Comparison of ENCODE assay signal across 2 cellular contexts in genomic region chr4:185411833-185412232, GRCh38.
TF ChIP-seq lines count a peak whose summit lies in the region.

No MANE protein-coding gene starts in this region.

TF ChIP-seq in HepG2, 621 proteins besides CTCF, POLR2A, EP300 and RAD21:
- TF ChIP-seq ZMYM4 (CRISPR knock-in tag; IDR thresholded peaks at IDR 0.05) = no peak
- TF ChIP-seq ZHX1 (CRISPR knock-in tag; IDR thresholded peaks at IDR 0.05; ENCODE audit: low read depth) = no peak
- no peak for TF ChIP-seq ZNF468 (CRISPR knock-in tag; IDR thresholded peaks at IDR 0.05)
- no peak for TF ChIP-seq ATRX (CRISPR knock-in tag; IDR thresholded peaks at IDR 0.05; ENCODE audit: borderline replicate concordance)
- no peak for TF ChIP-seq ZKSCAN5 (CRISPR knock-in tag; IDR thresholded peaks at IDR 0.05)
- no peak for TF ChIP-seq HOXA9 (CRISPR knock-in tag; IDR thresholded peaks at IDR 0.05; ENCODE audit: borderline replicate concordance)
- no peak for TF ChIP-seq IKZF4 (CRISPR knock-in tag; IDR thresholded peaks at IDR 0.05; ENCODE audit: borderline replicate concordance, low read depth, not compliant biosample characterization)
- no peak for TF ChIP-seq JUNB (CRISPR knock-in tag; IDR thresholded peaks at IDR 0.05; ENCODE audit: borderline replicate concordance)
- TF ChIP-seq TEAD3 (CRISPR knock-in tag; optimal IDR thresholded peaks at IDR 0.05; ENCODE audit: borderline replicate concordance) = no peak
- TF ChIP-seq ZNF280D (CRISPR knock-in tag; IDR thresholded peaks at IDR 0.05) = no peak
- TF ChIP-seq, protein P1, sequence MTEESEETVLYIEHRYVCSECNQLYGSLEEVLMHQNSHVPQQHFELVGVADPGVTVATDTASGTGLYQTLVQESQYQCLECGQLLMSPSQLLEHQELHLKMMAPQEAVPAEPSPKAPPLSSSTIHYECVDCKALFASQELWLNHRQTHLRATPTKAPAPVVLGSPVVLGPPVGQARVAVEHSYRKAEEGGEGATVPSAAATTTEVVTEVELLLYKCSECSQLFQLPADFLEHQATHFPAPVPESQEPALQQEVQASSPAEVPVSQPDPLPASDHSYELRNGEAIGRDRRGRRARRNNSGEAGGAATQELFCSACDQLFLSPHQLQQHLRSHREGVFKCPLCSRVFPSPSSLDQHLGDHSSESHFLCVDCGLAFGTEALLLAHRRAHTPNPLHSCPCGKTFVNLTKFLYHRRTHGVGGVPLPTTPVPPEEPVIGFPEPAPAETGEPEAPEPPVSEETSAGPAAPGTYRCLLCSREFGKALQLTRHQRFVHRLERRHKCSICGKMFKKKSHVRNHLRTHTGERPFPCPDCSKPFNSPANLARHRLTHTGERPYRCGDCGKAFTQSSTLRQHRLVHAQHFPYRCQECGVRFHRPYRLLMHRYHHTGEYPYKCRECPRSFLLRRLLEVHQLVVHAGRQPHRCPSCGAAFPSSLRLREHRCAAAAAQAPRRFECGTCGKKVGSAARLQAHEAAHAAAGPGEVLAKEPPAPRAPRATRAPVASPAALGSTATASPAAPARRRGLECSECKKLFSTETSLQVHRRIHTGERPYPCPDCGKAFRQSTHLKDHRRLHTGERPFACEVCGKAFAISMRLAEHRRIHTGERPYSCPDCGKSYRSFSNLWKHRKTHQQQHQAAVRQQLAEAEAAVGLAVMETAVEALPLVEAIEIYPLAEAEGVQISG (CRISPR knock-in tag; IDR thresholded peaks at IDR 0.05) = no peak
- TF ChIP-seq ZNF788 (CRISPR knock-in tag; IDR thresholded peaks at IDR 0.05; ENCODE audit: borderline replicate concordance) = no peak
- no peak for TF ChIP-seq RFXAP (CRISPR knock-in tag; IDR thresholded peaks at IDR 0.05; ENCODE audit: borderline replicate concordance)
- TF ChIP-seq SMYD3 (CRISPR knock-in tag; IDR thresholded peaks at IDR 0.05) = no peak
- TF ChIP-seq, protein P2, sequence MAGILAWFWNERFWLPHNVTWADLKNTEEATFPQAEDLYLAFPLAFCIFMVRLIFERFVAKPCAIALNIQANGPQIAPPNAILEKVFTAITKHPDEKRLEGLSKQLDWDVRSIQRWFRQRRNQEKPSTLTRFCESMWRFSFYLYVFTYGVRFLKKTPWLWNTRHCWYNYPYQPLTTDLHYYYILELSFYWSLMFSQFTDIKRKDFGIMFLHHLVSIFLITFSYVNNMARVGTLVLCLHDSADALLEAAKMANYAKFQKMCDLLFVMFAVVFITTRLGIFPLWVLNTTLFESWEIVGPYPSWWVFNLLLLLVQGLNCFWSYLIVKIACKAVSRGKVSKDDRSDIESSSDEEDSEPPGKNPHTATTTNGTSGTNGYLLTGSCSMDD (CRISPR knock-in tag; IDR thresholded peaks at IDR 0.05) = no peak
- TF ChIP-seq ZNF790 (CRISPR knock-in tag; IDR thresholded peaks at IDR 0.05; ENCODE audit: borderline replicate concordance) = no peak
- no peak for TF ChIP-seq TBX3 (IDR thresholded peaks at IDR 0.05; ENCODE audit: borderline replicate concordance)

TF ChIP-seq in endothelial cell of umbilical vein, 7 proteins besides CTCF, POLR2A, EP300 and RAD21:
- TF ChIP-seq FOS (IDR thresholded peaks at IDR 0.05; ENCODE audit: borderline replicate concordance, insufficient read depth, low read length) = no peak
- no peak for TF ChIP-seq JUN (IDR thresholded peaks at IDR 0.05; ENCODE audit: borderline replicate concordance, insufficient read depth, insufficient read length, low read depth)
- TF ChIP-seq GATA2 (IDR thresholded peaks at IDR 0.05; ENCODE audit: insufficient read depth, insufficient read length, low read depth, low read length) = no peak
- TF ChIP-seq EZH2 (IDR thresholded peaks at IDR 0.05; ENCODE audit: borderline replicate concordance, low read depth, low read length, severe bottlenecking) = no peak
- TF ChIP-seq POLR2AphosphoS5 (IDR thresholded peaks at IDR 0.05; ENCODE audit: insufficient read depth, low read depth, low read length) = no peak
- TF ChIP-seq, protein P3, sequence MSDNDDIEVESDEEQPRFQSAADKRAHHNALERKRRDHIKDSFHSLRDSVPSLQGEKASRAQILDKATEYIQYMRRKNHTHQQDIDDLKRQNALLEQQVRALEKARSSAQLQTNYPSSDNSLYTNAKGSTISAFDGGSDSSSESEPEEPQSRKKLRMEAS (IDR thresholded peaks at IDR 0.05; ENCODE audit: insufficient read depth, insufficient read length) = no peak
- no peak for TF ChIP-seq MYC (IDR thresholded peaks at IDR 0.05; ENCODE audit: low read depth, low read length)
